In the genomic region with DNA sequence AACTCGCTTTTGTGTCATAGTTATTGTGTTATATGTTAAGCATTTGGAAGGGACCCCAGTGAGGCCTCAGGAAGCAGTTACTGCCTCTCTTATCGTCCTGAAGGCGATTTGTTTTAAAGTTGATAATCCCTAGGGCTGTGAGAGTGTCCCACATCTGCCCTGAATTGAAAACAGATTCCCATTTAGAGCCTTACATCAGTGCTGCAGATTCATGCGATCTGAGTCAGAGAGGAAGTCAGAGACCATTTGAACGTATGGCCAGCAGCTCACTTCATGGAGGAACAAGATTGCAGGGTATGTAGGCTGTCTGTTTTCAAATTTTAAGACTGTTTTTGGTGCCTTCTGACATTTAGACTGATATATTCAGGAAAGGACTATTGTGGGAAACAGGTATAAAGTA, we compare ENCODE assay signal across 11 cellular contexts.
DNase-seq lines count a peak whose midpoint lies in the region; ATAC-seq and TF ChIP-seq lines count a peak whose summit lies in the region.
"Had no signal": no experiment of that assay in that cellular context is flagged by ENCODE, and none has a peak within 500 bp of the region (broad histone marks: within the 10 kb centered on the region; RNA-seq: fewer than 3 reads in every experiment).

No MANE protein-coding gene starts in this region.

- no TSS peak for BruUV-seq in mammary epithelial cell (replicated peaks; lab: Mats Ljungman, UMichigan)

- H3K4me1 ChIP-seq in mammary epithelial cell (ENCODE audit: insufficient read depth, low read length) (peaks cover 10% of the 10 kb centered on the region), hepatocyte (ENCODE audit: insufficient read depth) (peaks cover 6% of the 10 kb centered on the region), Peyer's patch (no peaks in the 10 kb centered on the region)
- H3K4me1 ChIP-seq: body of pancreas had no signal

- H3K9me3 ChIP-seq in mammary epithelial cell (replicated peaks; ENCODE audit: insufficient read depth, low read length): no peaks in the 10 kb centered on the region
- no peaks in the 10 kb centered on the region for H3K9me3 ChIP-seq in hepatocyte (ENCODE audit: low read depth)
- no peaks in the 10 kb centered on the region for H3K9me3 ChIP-seq in Peyer's patch
- H3K9me3 ChIP-seq: body of pancreas had no signal

- H3K9me3 Mint-ChIP-seq in type B pancreatic cell: no peaks in the 10 kb centered on the region

- H3K36me3 ChIP-seq in mammary epithelial cell (ENCODE audit: insufficient read depth, low read length) (no peaks in the 10 kb centered on the region), hepatocyte (replicated peaks; ENCODE audit: insufficient read depth, low read depth) (no peaks in the 10 kb centered on the region), Peyer's patch (no peaks in the 10 kb centered on the region)

- no peaks in the 10 kb centered on the region for H3K36me3 Mint-ChIP-seq in type B pancreatic cell

- H4K20me1 ChIP-seq in mammary epithelial cell (ENCODE audit: insufficient read depth, low read length) (no peaks in the 10 kb centered on the region), hepatocyte (ENCODE audit: insufficient read depth, poor library complexity, severe bottlenecking) (no peaks in the 10 kb centered on the region)

- WGBS in mammary epithelial cell (ENCODE audit: low coverage, missing lambda C conversion rate): 62% methylated on average over 5 of the region's 5 CpGs
- 30% methylated on average over 5 of the region's 5 CpGs for WGBS in hepatocyte (ENCODE audit: low lambda C conversion rate, missing lambda C conversion rate)

- no peaks in the 10 kb centered on the region for H3K9me2 ChIP-seq in hepatocyte (replicated peaks; ENCODE audit: insufficient read depth)

- H3K27me3 ChIP-seq in mammary epithelial cell (ENCODE audit: insufficient read depth, low read length) (no peaks in the 10 kb centered on the region), hepatocyte (no peaks in the 10 kb centered on the region), Peyer's patch (no peaks in the 10 kb centered on the region)
- H3K27me3 ChIP-seq: body of pancreas had no signal

- H3K27me3 Mint-ChIP-seq in type B pancreatic cell: peaks cover 4% of the 10 kb centered on the region

- dilution Hi-C loops in mammary epithelial cell (cut with HindIII; ENCODE audit: low sequenced_read_pairs): no loop called here

- H3K4me1 Mint-ChIP-seq in type B pancreatic cell (ENCODE audit: unreplicated experiment): peaks cover 36% of the 10 kb centered on the region

- intact Hi-C loops in mammary epithelial cell (cut with micrococcal nuclease): no loop called here

- no peak for TF ChIP-seq POLR2A in Peyer's patch (IDR thresholded peaks at IDR 0.05)

- H3K27ac Mint-ChIP-seq in type B pancreatic cell: peak overlapping the region; percentile 32

- H3K27ac ChIP-seq in mammary epithelial cell (ENCODE audit: insufficient read depth, low read depth, low read length) (no peak overlapping the region), hepatocyte (peak overlapping the region; percentile 67), Peyer's patch (no peak overlapping the region)
- H3K27ac ChIP-seq: 22Rv1, body of pancreas had no signal

- TF ChIP-seq CTCF in mammary epithelial cell (conservative IDR thresholded peaks at IDR 0.05 in 1 of 2, IDR thresholded peaks at IDR 0.05 in 1 of 2; ENCODE audit: extremely low read depth in 1 of 2, insufficient read depth in 1 of 2, low read depth in 1 of 2, low read length in 2 of 2) (no peak), hepatocyte (IDR thresholded peaks at IDR 0.05; ENCODE audit: poor library complexity) (no peak), type B pancreatic cell (conservative IDR thresholded peaks at IDR 0.05) (no peak), Peyer's patch (IDR thresholded peaks at IDR 0.05) (no peak)

- DNase-seq in NCI-H82 (lab: John Stamatoyannopoulos, UW) (peak; percentile 12), NCI-H82 treated with DMSO at 0.1 percent for 48 hours (lab: John Stamatoyannopoulos, UW; ENCODE audit: unreplicated experiment) (no peak), mammary epithelial cell (peak; percentile 19), hepatocyte (ENCODE audit: low spot score) (peak; percentile 40), type B pancreatic cell (ENCODE audit: extremely low spot score, unreplicated experiment) (no peak), NCI-H187 (lab: John Stamatoyannopoulos, UW) (no peak), Peyer's patch (no peak)
- DNase-seq: body of pancreas, NCI-H1105 treated with DMSO at 0.1 percent for 48 hours had no signal

- H3K4me3 Mint-ChIP-seq in type B pancreatic cell: peak overlapping the region; percentile 44

- CTCF ChIA-PET in mammary epithelial cell (lab: Charles Lee; ENCODE audit: low non-redundant PET): no interaction called here

- no peak overlapping the region for H3K9ac ChIP-seq in mammary epithelial cell (ENCODE audit: insufficient read depth, low read length)

- in situ Hi-C loops in mammary epithelial cell (cut with MboI; ENCODE audit: low sequenced_read_pairs in 2 of 2): loop anchor here in 1 of 2 donors (25.0 kb wide), 1 partner anchor 190 kb away; no protein-coding TSS in a partner anchor

- H2AFZ ChIP-seq in mammary epithelial cell (ENCODE audit: low read depth, low read length) (peak overlapping the region; percentile 47), hepatocyte (no peak overlapping the region)

- no peak for ATAC-seq in HG03460 (IDR thresholded peaks at IDR 0.05; ENCODE audit: unreplicated experiment)
- ATAC-seq: body of pancreas had no signal

- H3K4me2 ChIP-seq in mammary epithelial cell (ENCODE audit: insufficient read depth, low read depth, low read length) (no peak overlapping the region), hepatocyte (peak overlapping the region; percentile 69)

- H3K4me3 ChIP-seq in mammary epithelial cell (replicated peaks in 1 of 3; ENCODE audit: insufficient read depth in 1 of 3, low read depth in 2 of 3, low read length in 3 of 3) (no peak overlapping the region), hepatocyte (no peak overlapping the region), Peyer's patch (no peak overlapping the region)
- H3K4me3 ChIP-seq: body of pancreas had no signal

- no peaks in the 10 kb centered on the region for H3K79me2 ChIP-seq in mammary epithelial cell (ENCODE audit: insufficient read depth, low read length)
- no peaks in the 10 kb centered on the region for H3K79me2 ChIP-seq in hepatocyte

Comparison
In these comparisons a context has a peak if more than half of its experiments do, and no peak if none do; other contexts are left out.
1. DNase-seq: peak in NCI-H82 (single experiment), mammary epithelial cell (single experiment) and hepatocyte (single experiment); none in NCI-H82 treated with DMSO at 0.1 percent for 48 hours (single experiment), type B pancreatic cell (single experiment), NCI-H187 (0 of 2) and Peyer's patch (0 of 3).